In the genomic region with DNA sequence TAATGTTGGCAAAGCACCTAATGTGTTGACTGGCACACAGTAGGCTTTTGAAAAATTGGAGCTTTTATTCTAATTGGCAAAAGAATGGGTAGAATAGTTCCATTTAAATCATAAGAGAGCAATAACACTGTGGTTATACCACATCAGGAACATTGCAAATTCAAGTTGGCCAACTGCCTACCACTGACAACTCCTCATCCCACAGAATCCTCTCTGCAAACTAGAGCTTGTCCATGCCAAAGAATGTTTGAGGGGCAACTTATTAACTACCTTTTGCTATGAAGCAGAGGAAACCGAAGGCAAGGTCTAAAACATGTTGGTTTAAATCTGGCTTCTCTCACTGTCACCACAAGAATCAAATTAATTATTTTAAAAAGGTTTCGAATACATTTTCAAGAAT, we compare ENCODE assay signal across 16 cellular contexts. TPM values are rescaled to one million over a fixed set of nuclear protein-coding genes. Genes with fewer than 3 reads are reported as not detected.
"Had no signal": no experiment of that assay in that cellular context is flagged by ENCODE, and none has a peak within 500 bp of the region (broad histone marks: within the 10 kb centered on the region; RNA-seq: fewer than 3 reads in every experiment).

No MANE protein-coding gene starts in this region.

- H3K27me3 ChIP-seq: ovary, SJCRH30, testis had no signal

- H3K27ac ChIP-seq: ovary, SJCRH30, testis, VCaP had no signal

- H3K27ac Mint-ChIP-seq: activated CD4-positive, alpha-beta memory T cell treated with anti-CD3 and anti-CD28 coated beads, Interleukin-2, amount 10 ng/mL, durations not matched to agents 7 days and 5 days; activated CD4-positive, alpha-beta T cell treated with anti-CD3 and anti-CD28 coated beads for 36 hours; activated naive CD8-positive, alpha-beta T cell treated with anti-CD3 and anti-CD28 coated beads, Interleukin-2, amount 50 U/mL, for 24 hours; activated T-helper 1 cell treated with anti-CD3 and anti-CD28 coated beads, Interleukin-12 subunit alpha, Interleukin-12 subunit beta, Interleukin-2, Interleukin-4 antibody, amounts not matched to agents 30 ng/mL and 10 ng/mL and 1 ng/mL, durations not matched to agents 14 hours and 24 hours and 36 hours had no signal

- ATAC-seq: activated CD4-positive, alpha-beta T cell treated with anti-CD3 and anti-CD28 coated beads for 36 hours; activated naive CD8-positive, alpha-beta T cell treated with anti-CD3 and anti-CD28 coated beads, Interleukin-2, amount 50 U/mL, for 24 hours had no signal

- DNase-seq: activated CD4-positive, alpha-beta memory T cell treated with anti-CD3 and anti-CD28 coated beads, Interleukin-2, amount 10 ng/mL, durations not matched to agents 7 days and 5 days; activated CD4-positive, alpha-beta T cell treated with anti-CD3 and anti-CD28 coated beads for 36 hours; activated naive CD4-positive, alpha-beta T cell treated with Interleukin-2 at 50 U/mL for 16 hours; activated naive CD8-positive, alpha-beta T cell treated with anti-CD3 and anti-CD28 coated beads, Interleukin-2, amount 50 U/mL, for 24 hours; caudate nucleus; effector memory CD4-positive, alpha-beta T cell; mesendoderm; ovary; SJCRH30; stimulated activated naive CD4-positive, alpha-beta T cell; T-helper 9 cell; testis had no signal

- H3K4me1 ChIP-seq: SJCRH30 had no signal

- H3K4me3 Mint-ChIP-seq: activated CD4-positive, alpha-beta memory T cell treated with anti-CD3 and anti-CD28 coated beads, Interleukin-2, amount 10 ng/mL, durations not matched to agents 7 days and 5 days; activated CD4-positive, alpha-beta T cell treated with anti-CD3 and anti-CD28 coated beads for 36 hours; activated naive CD8-positive, alpha-beta T cell treated with anti-CD3 and anti-CD28 coated beads, Interleukin-2, amount 50 U/mL, for 24 hours; activated T-helper 1 cell treated with anti-CD3 and anti-CD28 coated beads, Interleukin-12 subunit alpha, Interleukin-12 subunit beta, Interleukin-2, Interleukin-4 antibody, amounts not matched to agents 30 ng/mL and 10 ng/mL and 1 ng/mL, durations not matched to agents 14 hours and 24 hours and 36 hours; neural crest cell had no signal

- H3K4me3 ChIP-seq: coronary artery, ovary, SJCRH30, testis had no signal

- H3K9me3 ChIP-seq: ovary, SJCRH30, testis had no signal

- H3K36me3 ChIP-seq: ovary had no signal

- H3K9me3 Mint-ChIP-seq: activated CD4-positive, alpha-beta memory T cell treated with anti-CD3 and anti-CD28 coated beads, Interleukin-2, amount 10 ng/mL, durations not matched to agents 7 days and 5 days; activated T-helper 1 cell treated with anti-CD3 and anti-CD28 coated beads, Interleukin-12 subunit alpha, Interleukin-12 subunit beta, Interleukin-2, Interleukin-4 antibody, amounts not matched to agents 30 ng/mL and 10 ng/mL and 1 ng/mL, durations not matched to agents 14 hours and 24 hours and 36 hours had no signal

RNA-seq across cellular contexts. Expression of gene RHOBTB1, which starts 36.0 kb away (rescaled TPM):
- total RNA-seq: activated T-helper 1 cell treated with anti-CD3 and anti-CD28 coated beads, Interleukin-12 subunit alpha, Interleukin-12 subunit beta, Interleukin-2, Interleukin-4 antibody, amounts not matched to agents 30 ng/mL and 10 ng/mL and 1 ng/mL, durations not matched to agents 14 hours and 24 hours and 36 hours had no signal
